ENCODE assay signal across 9 cellular contexts in the genomic region with DNA sequence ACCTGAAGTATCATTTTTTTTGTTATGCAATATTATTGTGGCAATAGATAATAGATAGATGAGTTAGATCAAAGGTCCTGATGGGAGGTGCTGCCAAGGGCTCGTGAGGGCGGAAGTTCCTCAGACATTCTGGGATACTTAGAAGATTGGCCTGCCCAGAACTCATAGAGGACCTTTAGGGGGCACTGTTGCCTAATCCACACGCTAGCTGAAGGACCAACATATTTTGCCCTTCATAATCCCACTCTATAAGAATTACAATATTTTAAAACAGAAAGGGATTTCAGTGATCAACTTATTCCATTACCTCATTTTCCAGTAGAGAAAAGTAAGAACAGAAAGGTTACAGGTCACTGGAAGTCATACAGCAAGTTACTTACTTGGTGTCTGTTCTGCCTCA. TPM values are rescaled to one million over a fixed set of nuclear protein-coding genes. Genes with fewer than 3 reads are reported as not detected.
A peak's percentile ranks its signal among the peaks of the same experiment; 100 is the strongest.
DNase-seq lines count a peak whose midpoint lies in the region; ATAC-seq and TF ChIP-seq lines count a peak whose summit lies in the region.
"Had no signal": no experiment of that assay in that cellular context is flagged by ENCODE, and none has a peak within 500 bp of the region (broad histone marks: within the 10 kb centered on the region; RNA-seq: fewer than 3 reads in every experiment).

No MANE protein-coding gene starts in this region.

- no peaks in the 10 kb centered on the region for H3K79me2 ChIP-seq in mesendoderm (ENCODE audit: control insufficient read depth, insufficient read depth, low read length)

- H3K79me1 ChIP-seq in mesendoderm (ENCODE audit: low read length), result no peaks in the 10 kb centered on the region

- peak; percentile 68 for ATAC-seq in HG02610 (IDR thresholded peaks at IDR 0.05; ENCODE audit: unreplicated experiment)

- H3K4me1 ChIP-seq in mesendoderm (ENCODE audit: control insufficient read depth, low read depth, low read length), result no peaks in the 10 kb centered on the region

- no peak overlapping the region for H3K4ac ChIP-seq in mesendoderm (ENCODE audit: low read depth, low read length)

- no peak overlapping the region for H4K8ac ChIP-seq in mesendoderm (ENCODE audit: low read depth, low read length)

- peak; percentile 64 for TF ChIP-seq CTCF in GM12865 (IDR thresholded peaks at IDR 0.05; ENCODE audit: insufficient read depth, low read depth, low read length, missing control alignments)

- H3K23ac ChIP-seq in mesendoderm (ENCODE audit: low read length), result no peak overlapping the region

- no peak overlapping the region for H2BK5ac ChIP-seq in mesendoderm (ENCODE audit: low read length)

- no peak overlapping the region for H2AK5ac ChIP-seq in mesendoderm (ENCODE audit: low read length)

- H3K36me3 ChIP-seq in mesendoderm (ENCODE audit: control insufficient read depth, insufficient read depth, low read length), result no peaks in the 10 kb centered on the region

- no peak overlapping the region for H3K4me2 ChIP-seq in mesendoderm (ENCODE audit: low read length)

- no peak overlapping the region for H3K4me3 ChIP-seq in GM12865 (ENCODE audit: low read depth, low read length)
- H3K4me3 ChIP-seq in mesendoderm (ENCODE audit: low read length), result no peak overlapping the region

- in situ Hi-C loops in ACHN (cut with HindIII; ENCODE audit: low pct_ligation_motif_present, low pct_unique_long_range_greater_than_20kb, low sequenced_read_pairs), result no loop called here

- no peak overlapping the region for H3K56ac ChIP-seq in mesendoderm (ENCODE audit: low read length)

- no peak overlapping the region for H3K18ac ChIP-seq in mesendoderm (ENCODE audit: low read length)

- H4K5ac ChIP-seq in mesendoderm (ENCODE audit: low read length), result no peak overlapping the region

- no peak overlapping the region for H3K27ac ChIP-seq in mesendoderm (ENCODE audit: low read depth, low read length)

- peak; percentile 42 for DNase-seq in ACHN
- DNase-seq in GM12865 (ENCODE audit: low read depth), result peak; percentile 50
- peak; percentile 3 for DNase-seq in NCI-H226
- peak; percentile 26 for DNase-seq in dedifferentiated amniotic fluid mesenchymal stem cell (ENCODE audit: extremely low spot score)
- DNase-seq in mesendoderm, result peak; percentile 68
- no peak for DNase-seq in retina
- no peak for DNase-seq in 8988T

- no peak overlapping the region for H2BK120ac ChIP-seq in mesendoderm (ENCODE audit: low read depth, low read length)

- no CpG with 5 or more reads among the region's 3 CpGs for WGBS in mesendoderm (ENCODE audit: extremely low coverage, insufficient coverage, low lambda C conversion rate)

- H3K9ac ChIP-seq in mesendoderm (ENCODE audit: low read length), result no peak overlapping the region

- no peaks in the 10 kb centered on the region for H3K27me3 ChIP-seq in mesendoderm (ENCODE audit: insufficient read depth, low read length, poor library complexity)

- H2BK15ac ChIP-seq in mesendoderm (replicated peaks; ENCODE audit: low read depth), result no peak overlapping the region

RNA-seq across cellular contexts. Expression of a gene that starts 22.9 kb away (rescaled TPM):
- polyA plus RNA-seq in mesendoderm (2013, experiment 1 of 2), result not detected
- polyA plus RNA-seq in mesendoderm (2013, experiment 2 of 2), result not detected
- polyA plus RNA-seq: esophagus had no signal

Comparison
In these comparisons a context has a peak if more than half of its experiments do, and no peak if none do; other contexts are left out.
1. DNase-seq: peak in ACHN (single experiment), GM12865 (single experiment), NCI-H226 (single experiment), dedifferentiated amniotic fluid mesenchymal stem cell (single experiment) and mesendoderm (single experiment); none in retina (single experiment) and 8988T (single experiment).